In genomic region chr5:176818391-176819098, GRCh38 we compare ENCODE assay signal across 10 cellular contexts. TPM values are rescaled to one million over a fixed set of nuclear protein-coding genes. Genes with fewer than 3 reads are reported as not detected.
DNase-seq lines count a peak whose midpoint lies in the region; ATAC-seq and TF ChIP-seq lines count a peak whose summit lies in the region.
"Had no signal": no experiment of that assay in that cellular context is flagged by ENCODE, and none has a peak within 500 bp of the region (broad histone marks: within the 10 kb centered on the region; RNA-seq: fewer than 3 reads in every experiment).

No MANE protein-coding gene starts in this region.

- no peaks in the 10 kb centered on the region for H3K9me2 ChIP-seq in SK-N-SH
- no peaks in the 10 kb centered on the region for H3K9me2 ChIP-seq in OCI-LY7 (ENCODE audit: insufficient read depth, low read length)

- no peak; the same call in 1 of the 2 replicates for TF ChIP-seq CTCF in SK-N-SH (IDR thresholded peaks at IDR 0.05)
- no peak for TF ChIP-seq CTCF in osteocyte (IDR thresholded peaks at IDR 0.05)
- TF ChIP-seq CTCF in OCI-LY7 (conservative IDR thresholded peaks at IDR 0.05; ENCODE audit: low read length) = no peak

- DNase-seq in SK-N-SH (no peak), osteocyte (ENCODE audit: extremely low spot score, unreplicated experiment) (no peak), NCI-H2196 treated with DMSO at 0.1 percent for 48 hours (lab: John Stamatoyannopoulos, UW; ENCODE audit: unreplicated experiment) (no peak), NCI-H345 treated with DMSO at 0.1 percent for 48 hours (lab: John Stamatoyannopoulos, UW; ENCODE audit: unreplicated experiment) (no peak), OCI-LY7 (ENCODE audit: low spot score) (no peak)
- DNase-seq in activated CD4-positive, alpha-beta memory T cell treated with anti-CD3 and anti-CD28 coated beads, Interleukin-2, amount 10 ng/mL, durations not matched to agents 7 days and 5 days = peak; percentile 55

- peaks cover 10% of the 10 kb centered on the region for H3K27me3 ChIP-seq in SK-N-SH (ENCODE audit: insufficient read depth)

- H3K27ac ChIP-seq in SK-N-SH (ENCODE audit: low read depth in 2 of 2, low read length in 1 of 2) (peak overlapping the region in 1 of 2 experiments; percentile 28; a peak in 2 of 4 replicates), OCI-LY7 (ENCODE audit: low read depth, low read length, poor library complexity, severe bottlenecking) (no peak overlapping the region)

- H3K9ac ChIP-seq in SK-N-SH = no peak overlapping the region

- POLR2A ChIA-PET in SK-N-SH (lab: Yijun Ruan, JAX) = interaction anchor here (1.9 to 2.3 kb wide), 2 partner anchors 7 to 20 kb away, joined by 5 to 9 read pairs; no protein-coding TSS in a partner anchor
- POLR2A ChIA-PET in activated CD4-positive, alpha-beta memory T cell treated with anti-CD3 and anti-CD28 coated beads, Interleukin-2, amount 10 ng/mL, durations not matched to agents 7 days and 5 days (lab: Charles Lee) = interaction anchor here (0.9 kb wide), 1 partner anchor 9 kb away, joined by 3 read pairs; no protein-coding TSS in a partner anchor
- POLR2A ChIA-PET in OCI-LY7 (lab: Charles Lee) = no interaction called here

- H3K4me1 ChIP-seq in SK-N-SH (ENCODE audit: control insufficient read depth in 1 of 2, insufficient read depth in 2 of 2, low read depth in 1 of 2, low read length in 1 of 2) = peaks cover 0 to 42% of the 10 kb centered on the region in 2 experiments; a peak in 1 of 4 replicates
- no peaks in the 10 kb centered on the region for H3K4me1 ChIP-seq in OCI-LY7 (ENCODE audit: insufficient read depth, low read length, poor library complexity, severe bottlenecking)

- no peak for TF ChIP-seq RAD21 in SK-N-SH (IDR thresholded peaks at IDR 0.05; ENCODE audit: low read length)

- H3K4me3 ChIP-seq in SK-N-SH (ENCODE audit: low read depth in 2 of 2, low read length in 1 of 2) (peak overlapping the region in 1 of 2 experiments; percentile 61; a peak in 2 of 4 replicates), OCI-LY7 (ENCODE audit: low read depth, low read length, poor library complexity, severe bottlenecking) (no peak overlapping the region)

- no peak overlapping the region for H3K27ac Mint-ChIP-seq in activated CD4-positive, alpha-beta memory T cell treated with anti-CD3 and anti-CD28 coated beads, Interleukin-2, amount 10 ng/mL, durations not matched to agents 7 days and 5 days
- H3K27ac Mint-ChIP-seq in osteocyte (ENCODE audit: unreplicated experiment) = no peak overlapping the region

- H3K36me3 Mint-ChIP-seq in activated CD4-positive, alpha-beta memory T cell treated with anti-CD3 and anti-CD28 coated beads, Interleukin-2, amount 10 ng/mL, durations not matched to agents 7 days and 5 days (ENCODE audit: low read depth) = no peaks in the 10 kb centered on the region
- no peaks in the 10 kb centered on the region for H3K36me3 Mint-ChIP-seq in osteocyte (ENCODE audit: unreplicated experiment)

- no peaks in the 10 kb centered on the region for H3F3A ChIP-seq in SK-N-SH (replicated peaks; ENCODE audit: insufficient read depth)

- peaks cover 13% of the 10 kb centered on the region for H3K4me1 Mint-ChIP-seq in activated CD4-positive, alpha-beta memory T cell treated with anti-CD3 and anti-CD28 coated beads, Interleukin-2, amount 10 ng/mL, durations not matched to agents 7 days and 5 days
- peaks cover 5% of the 10 kb centered on the region for H3K4me1 Mint-ChIP-seq in osteocyte (ENCODE audit: unreplicated experiment)

- CTCF ChIA-PET in SK-N-SH (lab: Yijun Ruan, JAX) = interaction anchor here (0.9 to 16.4 kb wide), 9 partner anchors 12 to 160 kb away, joined by 3 to 167 read pairs (median 4); no protein-coding TSS in a partner anchor
- CTCF ChIA-PET in activated CD4-positive, alpha-beta memory T cell treated with anti-CD3 and anti-CD28 coated beads, Interleukin-2, amount 10 ng/mL, durations not matched to agents 7 days and 5 days (lab: Charles Lee) = interaction anchor here (2.8 kb wide), 1 partner anchor 158 kb away, joined by 12 read pairs; no protein-coding TSS in a partner anchor
- CTCF ChIA-PET in OCI-LY7 (lab: Charles Lee; ENCODE audit: unreplicated experiment) = interaction anchor here (0.6 kb wide), 1 partner anchor 139 kb away, joined by 3 read pairs; no protein-coding TSS in a partner anchor

- H3K9me3 Mint-ChIP-seq in activated CD4-positive, alpha-beta memory T cell treated with anti-CD3 and anti-CD28 coated beads, Interleukin-2, amount 10 ng/mL, durations not matched to agents 7 days and 5 days = no peaks in the 10 kb centered on the region
- H3K9me3 Mint-ChIP-seq in osteocyte (ENCODE audit: unreplicated experiment) = no peaks in the 10 kb centered on the region

- H4K20me1 ChIP-seq in SK-N-SH (ENCODE audit: insufficient read depth) (no peaks in the 10 kb centered on the region), OCI-LY7 (ENCODE audit: insufficient read depth, low read length) (no peaks in the 10 kb centered on the region)

- H3K9me3 ChIP-seq in SK-N-SH (no peaks in the 10 kb centered on the region), OCI-LY7 (ENCODE audit: low read length) (no peaks in the 10 kb centered on the region)

- peak overlapping the region; percentile 12 for H3K4me3 Mint-ChIP-seq in activated CD4-positive, alpha-beta memory T cell treated with anti-CD3 and anti-CD28 coated beads, Interleukin-2, amount 10 ng/mL, durations not matched to agents 7 days and 5 days
- H3K4me3 Mint-ChIP-seq in osteocyte (ENCODE audit: unreplicated experiment) = peak overlapping the region; percentile 57

- no TSS peak for BruUV-seq in OCI-LY7 (replicated peaks; lab: Mats Ljungman, UMichigan)

- H3K36me3 ChIP-seq in SK-N-SH (replicated peaks in 1 of 2; ENCODE audit: control insufficient read depth in 1 of 2, insufficient read depth in 2 of 2, low read length in 1 of 2) (no peaks in the 10 kb centered on the region), OCI-LY7 (ENCODE audit: insufficient read depth, low read length) (no peaks in the 10 kb centered on the region)

- peaks cover 56% of the 10 kb centered on the region for H3K27me3 Mint-ChIP-seq in activated CD4-positive, alpha-beta memory T cell treated with anti-CD3 and anti-CD28 coated beads, Interleukin-2, amount 10 ng/mL, durations not matched to agents 7 days and 5 days
- H3K27me3 Mint-ChIP-seq in osteocyte (ENCODE audit: unreplicated experiment) = peaks cover 62% of the 10 kb centered on the region

- H2AFZ ChIP-seq in SK-N-SH (ENCODE audit: low read depth) (no peak overlapping the region), OCI-LY7 (ENCODE audit: low read length) (no peak overlapping the region)

- no peak for ATAC-seq in SK-N-SH treated with all-trans-retinoic acid at 6 μM for 48 hours
- peak; percentile 49 for ATAC-seq in HG02610 (IDR thresholded peaks at IDR 0.05; ENCODE audit: unreplicated experiment)

- peak overlapping the region; percentile 80; the same call in 1 of the 2 replicates for H3K4me2 ChIP-seq in SK-N-SH
- no peak overlapping the region for H3K4me2 ChIP-seq in OCI-LY7 (ENCODE audit: low read length)

- no peak for TF ChIP-seq EP300 in SK-N-SH (IDR thresholded peaks at IDR 0.05; ENCODE audit: borderline replicate concordance in 1 of 2, low read depth in 1 of 2, low read length in 1 of 2)

- intact Hi-C loops in OCI-LY7 (cut with micrococcal nuclease; ENCODE audit: unreplicated experiment) = no loop called here

- no peaks in the 10 kb centered on the region for H3K79me2 ChIP-seq in SK-N-SH (ENCODE audit: insufficient read depth)
- no peaks in the 10 kb centered on the region for H3K79me2 ChIP-seq in OCI-LY7 (ENCODE audit: insufficient read depth, low read depth, low read length)

- 74% methylated on average over 10 of the region's 12 CpGs for WGBS in SK-N-SH (ENCODE audit: low lambda C conversion rate)

TF ChIP-seq in SK-N-SH, 30 proteins besides CTCF, POLR2A, EP300 and RAD21:
- no peak for TF ChIP-seq NRF1 (IDR thresholded peaks at IDR 0.05; ENCODE audit: low read depth, low read length)
- TF ChIP-seq FOXJ3 (CRISPR knock-in tag; IDR thresholded peaks at IDR 0.05) = no peak
- no peak for TF ChIP-seq TAF1 (IDR thresholded peaks at IDR 0.05; ENCODE audit: borderline replicate concordance, low read depth, low read length)
- TF ChIP-seq CHD2 (IDR thresholded peaks at IDR 0.05; ENCODE audit: low read length, partially characterized antibody) = no peak
- TF ChIP-seq IRF3 (IDR thresholded peaks at IDR 0.05; ENCODE audit: low read depth, low read length) = no peak
- TF ChIP-seq RXRA (IDR thresholded peaks at IDR 0.05; ENCODE audit: borderline replicate concordance, low read depth) = no peak
TF ChIP-seq in SK-N-SH: peak in this region for 0.

TF ChIP-seq in SK-N-SH treated with all-trans-retinoic acid at 6 μM for 48 hours, 23 proteins besides CTCF, POLR2A, EP300 and RAD21 (continues in another document):
- TF ChIP-seq ZFP30 (CRISPR knock-in tag; IDR thresholded peaks at IDR 0.05) = no peak
- TF ChIP-seq TSHZ2 (CRISPR knock-in tag; IDR thresholded peaks at IDR 0.05) = no peak
- no peak for TF ChIP-seq OSR1 (CRISPR knock-in tag; IDR thresholded peaks at IDR 0.05)
- no peak for TF ChIP-seq ZNF565 (CRISPR knock-in tag; conservative IDR thresholded peaks at IDR 0.05; ENCODE audit: low read depth)
- no peak for TF ChIP-seq ARNTL (CRISPR knock-in tag; IDR thresholded peaks at IDR 0.05; ENCODE audit: borderline replicate concordance, low read depth)

RNA-seq across cellular contexts. Expression of gene UNC5A, which starts 8.2 kb away (rescaled TPM):
- 0.46 and 0.55 TPM in 2 replicates for polyA plus RNA-seq in SK-N-SH (2012; rRNA removed)
- 0.27 and 0.98 TPM in 2 replicates for polyA plus RNA-seq in SK-N-SH (2012; cell fraction: cytosol; rRNA removed)
- polyA plus RNA-seq in SK-N-SH (2012; cell fraction: nucleus; rRNA removed) = 0.74 and 1.4 TPM in 2 replicates
- total RNA-seq in activated CD4-positive, alpha-beta memory T cell treated with anti-CD3 and anti-CD28 coated beads, Interleukin-2, amount 10 ng/mL, durations not matched to agents 7 days and 5 days = not detected
- total RNA-seq in osteocyte (not detected in 2 replicates), OCI-LY7 (2022) (not detected in 2 replicates)
- not detected in 2 replicates for total RNA-seq in OCI-LY7 (2014; rRNA removed; shearing (Covaris generic))
- total RNA-seq: T-helper 1 cell treated with Interleukin-12 subunit alpha and Interleukin-12 subunit beta and Interleukin-4 antibody, amounts not matched to agents 30 ng/mL and 1 ng/mL, for 36 hours had no signal
- polyA plus RNA-seq: BJ had no signal
